ENCODE assay signal across 22 cellular contexts in genomic region chr14:34147461-34147860, GRCh38.
DNase-seq lines count a peak whose midpoint lies in the region; ATAC-seq, FAIRE-seq and TF ChIP-seq lines count a peak whose summit lies in the region.
"Had no signal": no experiment of that assay in that cellular context is flagged by ENCODE, and none has a peak within 500 bp of the region (broad histone marks: within the 10 kb centered on the region; RNA-seq: fewer than 3 reads in every experiment).

No MANE protein-coding gene starts in this region.

- TF ChIP-seq POLR2A in A549 (IDR thresholded peaks at IDR 0.05; ENCODE audit: low read length), result no peak

- POLR2A ChIA-PET in A549 (lab: Yijun Ruan, JAX) (no interaction called here), PC-3 (lab: Charles Lee; ENCODE audit: unreplicated experiment) (no interaction called here)

- no peak overlapping the region for H4K8ac ChIP-seq in trophoblast cell (ENCODE audit: low read depth, low read length)

- no peak overlapping the region for H2AK5ac ChIP-seq in trophoblast cell (ENCODE audit: low read length)

- TF ChIP-seq RAD21 in A549 (conservative IDR thresholded peaks at IDR 0.05 in 1 of 2, IDR thresholded peaks at IDR 0.05 in 1 of 2), result no peak

- H3K4me3 Mint-ChIP-seq in activated T-helper 1 cell treated with anti-CD3 and anti-CD28 coated beads, Interleukin-12 subunit alpha, Interleukin-12 subunit beta, Interleukin-2, Interleukin-4 antibody, amounts not matched to agents 30 ng/mL and 10 ng/mL and 1 ng/mL, durations not matched to agents 14 hours and 24 hours and 36 hours, result no peak overlapping the region
- H3K4me3 Mint-ChIP-seq: CD14-positive monocyte had no signal

- no peaks in the 10 kb centered on the region for H3K36me3 Mint-ChIP-seq in activated T-helper 1 cell treated with anti-CD3 and anti-CD28 coated beads, Interleukin-12 subunit alpha, Interleukin-12 subunit beta, Interleukin-2, Interleukin-4 antibody, amounts not matched to agents 30 ng/mL and 10 ng/mL and 1 ng/mL, durations not matched to agents 14 hours and 24 hours and 36 hours (ENCODE audit: low read depth)
- H3K36me3 Mint-ChIP-seq: CD14-positive monocyte had no signal

- DNase-seq in A549 (ENCODE audit: low read depth in 1 of 2, low spot score in 1 of 2), result peak in 1 of 2 experiments; percentile 43
- DNase-seq in PC-3, result peak; percentile 59
- peak; percentile 22 for DNase-seq in epithelial cell of prostate (ENCODE audit: low read depth, low spot score)
- no peak for DNase-seq in trophoblast cell
- DNase-seq in germinal center (ENCODE audit: low spot score), result no peak
- DNase-seq in NCI-H1105 (lab: John Stamatoyannopoulos, UW), result no peak
- no peak for DNase-seq in activated T-helper 1 cell treated with anti-CD3 and anti-CD28 coated beads, Interleukin-12 subunit alpha, Interleukin-12 subunit beta, Interleukin-2, Interleukin-4 antibody, amounts not matched to agents 30 ng/mL and 10 ng/mL and 1 ng/mL, durations not matched to agents 14 hours and 24 hours and 36 hours (ENCODE audit: low spot score)
- DNase-seq: 8988T; AML-193; DMS79 treated with DMSO at 0.1 percent for 48 hours; IMR-90; NCI-H1436; NCI-H1930; NCI-H510A; NCI-H748 treated with DMSO at 0.1 percent for 48 hours; NK-92 treated with Interleukin-12 subunit alpha and Interleukin-12 subunit beta, amount 100 ng/mL, for 24 hours had no signal

- H3K36me3 ChIP-seq in PC-3 (ENCODE audit: low read depth, low read length) (no peaks in the 10 kb centered on the region), trophoblast cell (ENCODE audit: control insufficient read depth in 1 of 2, insufficient read depth in 2 of 2, low read length in 2 of 2) (no peaks in the 10 kb centered on the region)
- H3K36me3 ChIP-seq: SJSA1 had no signal

- H3K79me2 ChIP-seq in PC-3 (ENCODE audit: low read length) (no peaks in the 10 kb centered on the region), trophoblast cell (ENCODE audit: control insufficient read depth, insufficient read depth, low read length, poor library complexity) (no peaks in the 10 kb centered on the region)

- H3K27me3 ChIP-seq in PC-3 (ENCODE audit: low read length), result no peaks in the 10 kb centered on the region
- no peaks in the 10 kb centered on the region for H3K27me3 ChIP-seq in trophoblast cell (ENCODE audit: insufficient read depth, low read length)
- H3K27me3 ChIP-seq: SJSA1 had no signal

- peaks cover 19% of the 10 kb centered on the region for H3K9me3 Mint-ChIP-seq in activated T-helper 1 cell treated with anti-CD3 and anti-CD28 coated beads, Interleukin-12 subunit alpha, Interleukin-12 subunit beta, Interleukin-2, Interleukin-4 antibody, amounts not matched to agents 30 ng/mL and 10 ng/mL and 1 ng/mL, durations not matched to agents 14 hours and 24 hours and 36 hours

- CTCF ChIA-PET in A549 (lab: Yijun Ruan, JAX) (interaction anchor here (0.8 kb wide), 1 partner anchor 34 kb away, joined by 3 read pairs; no protein-coding TSS in a partner anchor), PC-3 (lab: Charles Lee) (no interaction called here)

- H3K4me1 ChIP-seq in A549 (peaks cover 5% of the 10 kb centered on the region; the same call in 1 of the 3 replicates), PC-3 (ENCODE audit: insufficient read depth, low read length) (no peaks in the 10 kb centered on the region), trophoblast cell (ENCODE audit: control insufficient read depth in 1 of 2, insufficient read depth in 2 of 2, low read length in 2 of 2) (no peaks in the 10 kb centered on the region)
- H3K4me1 ChIP-seq: SJSA1 had no signal

- H2BK5ac ChIP-seq in trophoblast cell (ENCODE audit: low read depth, low read length, poor library complexity), result no peak overlapping the region

- H3K9me3 ChIP-seq in A549 (peaks cover 5% of the 10 kb centered on the region; the same call in 1 of the 3 replicates), PC-3 (ENCODE audit: low read length) (no peaks in the 10 kb centered on the region), trophoblast cell (ENCODE audit: insufficient read depth, low read depth, low read length) (peaks cover 5% of the 10 kb centered on the region)
- H3K9me3 ChIP-seq: SJSA1 had no signal

- no peak overlapping the region for H3K4ac ChIP-seq in trophoblast cell (ENCODE audit: low read depth, low read length)

- BruUV-seq in PC-3 (replicated peaks; lab: Mats Ljungman, UMichigan), result no TSS peak

- peaks cover 4% of the 10 kb centered on the region for H3K27me3 Mint-ChIP-seq in activated T-helper 1 cell treated with anti-CD3 and anti-CD28 coated beads, Interleukin-12 subunit alpha, Interleukin-12 subunit beta, Interleukin-2, Interleukin-4 antibody, amounts not matched to agents 30 ng/mL and 10 ng/mL and 1 ng/mL, durations not matched to agents 14 hours and 24 hours and 36 hours (ENCODE audit: insufficient read depth)

- intact Hi-C loops in PC-3 (cut with micrococcal nuclease), result no loop called here
- intact Hi-C loops in activated T-helper 1 cell treated with anti-CD3 and anti-CD28 coated beads, Interleukin-12 subunit alpha, Interleukin-12 subunit beta, Interleukin-2, Interleukin-4 antibody, amounts not matched to agents 30 ng/mL and 10 ng/mL and 1 ng/mL, durations not matched to agents 14 hours and 24 hours and 36 hours (cut with micrococcal nuclease), result no loop called here

- H3K27ac Mint-ChIP-seq in activated T-helper 1 cell treated with anti-CD3 and anti-CD28 coated beads, Interleukin-12 subunit alpha, Interleukin-12 subunit beta, Interleukin-2, Interleukin-4 antibody, amounts not matched to agents 30 ng/mL and 10 ng/mL and 1 ng/mL, durations not matched to agents 14 hours and 24 hours and 36 hours, result no peak overlapping the region
- H3K27ac Mint-ChIP-seq: CD14-positive monocyte had no signal

- no peak overlapping the region for H3K14ac ChIP-seq in trophoblast cell (ENCODE audit: low read length)

- no peaks in the 10 kb centered on the region for H3K4me1 Mint-ChIP-seq in activated T-helper 1 cell treated with anti-CD3 and anti-CD28 coated beads, Interleukin-12 subunit alpha, Interleukin-12 subunit beta, Interleukin-2, Interleukin-4 antibody, amounts not matched to agents 30 ng/mL and 10 ng/mL and 1 ng/mL, durations not matched to agents 14 hours and 24 hours and 36 hours (ENCODE audit: low read depth)
- H3K4me1 Mint-ChIP-seq: CD14-positive monocyte had no signal

- H2BK120ac ChIP-seq in trophoblast cell (ENCODE audit: insufficient read depth, low read length, poor library complexity), result no peak overlapping the region

- H3K27ac ChIP-seq in A549 (no peak overlapping the region), PC-3 (ENCODE audit: low read length) (no peak overlapping the region), epithelial cell of prostate (no peak overlapping the region), trophoblast cell (ENCODE audit: low read depth, low read length) (no peak overlapping the region)
- H3K27ac ChIP-seq: KMS-11, SJSA1 had no signal

- TF ChIP-seq CTCF in A549 (IDR thresholded peaks at IDR 0.05) (no peak), PC-3 (conservative IDR thresholded peaks at IDR 0.05; ENCODE audit: low read depth, low read length) (no peak)

- no peak overlapping the region for H2BK12ac ChIP-seq in trophoblast cell (ENCODE audit: low read length)

- no peak for FAIRE-seq in A549 (lab: Jason Lieb, UNC)
- FAIRE-seq: HTR-8/SVneo had no signal

- H3K9ac ChIP-seq in PC-3 (ENCODE audit: low read length) (no peak overlapping the region), trophoblast cell (ENCODE audit: low read length) (peak overlapping the region; percentile 15)
- H3K9ac ChIP-seq: KMS-11 had no signal

- no peak overlapping the region for H3K4me3 ChIP-seq in A549
- H3K4me3 ChIP-seq in PC-3 (ENCODE audit: low read length), result no peak overlapping the region
- H3K4me3 ChIP-seq in trophoblast cell (ENCODE audit: low read depth, low read length), result no peak overlapping the region
- H3K4me3 ChIP-seq: SJSA1 had no signal

- H3K4me2 ChIP-seq in A549 (0 out of 3 replicates have a peak overlapping the region, but pooled peaks have one; percentile 13), PC-3 (ENCODE audit: low read length) (no peak overlapping the region), trophoblast cell (ENCODE audit: low read length) (no peak overlapping the region)
- H3K4me2 ChIP-seq: KMS-11 had no signal

- H4K12ac ChIP-seq in trophoblast cell (ENCODE audit: low read depth, low read length), result no peak overlapping the region

- peak; percentile 64 to 71 for ATAC-seq in A549
- peak; percentile 33; the same call in 1 of the 2 replicates for ATAC-seq in PC-3
- ATAC-seq: Panc1, Right ventricle myocardium inferior had no signal

- 10% methylated on average over 3 of the region's 3 CpGs for WGBS in A549 (ENCODE audit: missing lambda C conversion rate)
- no CpG with 5 or more reads among the region's 3 CpGs for WGBS in trophoblast cell (ENCODE audit: extremely low coverage, insufficient coverage, insufficient read length)

- H3K18ac ChIP-seq in trophoblast cell (ENCODE audit: low read length), result no peak overlapping the region

- TF ChIP-seq EP300 in A549 (IDR thresholded peaks at IDR 0.05), result no peak

- no peaks in the 10 kb centered on the region for H4K20me1 ChIP-seq in PC-3 (ENCODE audit: low read length)

- H3K9me2 ChIP-seq in PC-3 (replicated peaks; ENCODE audit: low read length), result no peaks in the 10 kb centered on the region

- no peak overlapping the region for H4K91ac ChIP-seq in trophoblast cell (ENCODE audit: low read depth, low read length)

- no peaks in the 10 kb centered on the region for H3F3A ChIP-seq in PC-3 (ENCODE audit: low read length, unreplicated experiment)

- no peak overlapping the region for H3K23ac ChIP-seq in trophoblast cell (ENCODE audit: low read length)

- no peaks in the 10 kb centered on the region for H3K79me1 ChIP-seq in trophoblast cell (ENCODE audit: low read length)

- H2AFZ ChIP-seq in PC-3 (ENCODE audit: low read length), result no peak overlapping the region
- H2AFZ ChIP-seq in trophoblast cell (ENCODE audit: insufficient read depth, low read length, poor library complexity), result no peak overlapping the region

TF ChIP-seq in A549, 52 proteins besides CTCF, POLR2A, EP300 and RAD21 (continues in another document):
- TF ChIP-seq NR3C1 (IDR thresholded peaks at IDR 0.05) (no peak), E2F6 (IDR thresholded peaks at IDR 0.05; ENCODE audit: borderline replicate concordance, low read depth) (no peak), MAX (IDR thresholded peaks at IDR 0.05) (no peak)

Comparison
In these comparisons a context has a peak if more than half of its experiments do, and no peak if none do; other contexts are left out.
1. DNase-seq: peak in PC-3 (single experiment) and epithelial cell of prostate (single experiment); none in trophoblast cell (0 of 2), germinal center (single experiment), NCI-H1105 (single experiment) and activated T-helper 1 cell treated with anti-CD3 and anti-CD28 coated beads, Interleukin-12 subunit alpha, Interleukin-12 subunit beta, Interleukin-2, Interleukin-4 antibody, amounts not matched to agents 30 ng/mL and 10 ng/mL and 1 ng/mL, durations not matched to agents 14 hours and 24 hours and 36 hours (single experiment).